9 cellular contexts compared by ENCODE assay signal in genomic region chr10:51960494-51960895, GRCh38.
DNase-seq lines count a peak whose midpoint lies in the region; ATAC-seq and TF ChIP-seq lines count a peak whose summit lies in the region.
"Had no signal": no experiment of that assay in that cellular context is flagged by ENCODE, and none has a peak within 500 bp of the region (broad histone marks: within the 10 kb centered on the region; RNA-seq: fewer than 3 reads in every experiment).

No MANE protein-coding gene starts in this region.

- no peaks in the 10 kb centered on the region for H3K36me3 ChIP-seq in ACC112 (ENCODE audit: insufficient read depth, low read length)
- no peaks in the 10 kb centered on the region for H3K36me3 ChIP-seq in osteoblast (ENCODE audit: insufficient read depth, low read length)
- H3K36me3 ChIP-seq: HAP-1 had no signal

- no peak overlapping the region for H3K4me3 ChIP-seq in ACC112 (ENCODE audit: low read depth, low read length)
- H3K4me3 ChIP-seq in fibroblast of villous mesenchyme (ENCODE audit: low read depth, low read length): no peak overlapping the region
- H3K4me3 ChIP-seq in osteoblast (ENCODE audit: insufficient read depth, low read length): no peak overlapping the region
- H3K4me3 ChIP-seq: HAP-1 had no signal

- DNase-seq in RPMI8226: peak; percentile 48
- DNase-seq in fibroblast of villous mesenchyme (ENCODE audit: low read depth): peak; percentile 58
- no peak for DNase-seq in osteoblast (ENCODE audit: insufficient read length, low spot score, missing footprints)
- DNase-seq in ecto neural progenitor cell (ENCODE audit: low spot score): no peak
- DNase-seq in NCI-H2107 treated with DMSO at 0.1 percent for 48 hours (lab: John Stamatoyannopoulos, UW; ENCODE audit: unreplicated experiment): no peak

- H3K4me1 ChIP-seq in ACC112 (ENCODE audit: control insufficient read depth, insufficient read depth, low read length, unreplicated experiment) (no peaks in the 10 kb centered on the region), osteoblast (ENCODE audit: insufficient read depth, low read length) (no peaks in the 10 kb centered on the region)
- H3K4me1 ChIP-seq: HAP-1 had no signal

- peak; percentile 59 for ATAC-seq in HG03521 (IDR thresholded peaks at IDR 0.05; ENCODE audit: unreplicated experiment)

- H3K27ac ChIP-seq in ACC112 (ENCODE audit: low read depth, low read length): no peak overlapping the region
- no peak overlapping the region for H3K27ac ChIP-seq in osteoblast (ENCODE audit: low read depth, low read length)

- H2AFZ ChIP-seq in ACC112 (ENCODE audit: low read length, unreplicated experiment) (peak overlapping the region; percentile 4), osteoblast (ENCODE audit: low read length) (no peak overlapping the region)

- no peaks in the 10 kb centered on the region for H4K20me1 ChIP-seq in osteoblast (ENCODE audit: insufficient read depth, low read length)

- no peaks in the 10 kb centered on the region for H3K9me3 ChIP-seq in osteoblast (ENCODE audit: low read depth, low read length)
- H3K9me3 ChIP-seq: HAP-1 had no signal

- peak; percentile 23; the same call in 2 of the 3 replicates for TF ChIP-seq CTCF in GM12872 (IDR thresholded peaks at IDR 0.05; ENCODE audit: insufficient read depth, low read depth, low read length)
- peak; percentile 59 for TF ChIP-seq CTCF in fibroblast of villous mesenchyme (IDR thresholded peaks at IDR 0.05; ENCODE audit: insufficient read depth, low read depth, low read length)
- TF ChIP-seq CTCF in osteoblast (IDR thresholded peaks at IDR 0.05; ENCODE audit: extremely low read depth, low read depth, low read length): peak; percentile 61

- H3K4me2 ChIP-seq in osteoblast (ENCODE audit: insufficient read depth, low read length): no peak overlapping the region

- H3K79me2 ChIP-seq in ACC112 (ENCODE audit: control insufficient read depth, insufficient read depth, low read length, unreplicated experiment) (no peaks in the 10 kb centered on the region), osteoblast (ENCODE audit: insufficient read depth, low read length) (no peaks in the 10 kb centered on the region)

- H3K27me3 ChIP-seq in ACC112 (ENCODE audit: insufficient read depth, low read length) (no peaks in the 10 kb centered on the region), osteoblast (ENCODE audit: insufficient read depth, low read length) (peaks cover 2% of the 10 kb centered on the region)

Comparison
In these comparisons a context has a peak if more than half of its experiments do, and no peak if none do; other contexts are left out.
1. DNase-seq: peak in RPMI8226 (single experiment) and fibroblast of villous mesenchyme (single experiment); none in osteoblast (single experiment), ecto neural progenitor cell (single experiment) and NCI-H2107 treated with DMSO at 0.1 percent for 48 hours (single experiment).
2. Peak in every context shown above with its lines, with median percentiles within 50 percentile points of each other: CTCF ChIP-seq.